In genomic region chr9:105127863-105128220, GRCh38 we compare ENCODE assay signal across 8 cellular contexts.
DNase-seq lines count a peak whose midpoint lies in the region; ATAC-seq, FAIRE-seq and TF ChIP-seq lines count a peak whose summit lies in the region.

No MANE protein-coding gene starts in this region.

- peaks cover 39% of the 10 kb centered on the region for H3K4me1 ChIP-seq in effector memory CD4-positive, alpha-beta T cell (ENCODE audit: control insufficient read depth, insufficient read depth, low read length, poor library complexity, severe bottlenecking)
- H3K4me1 ChIP-seq in thymus (ENCODE audit: control insufficient read depth, insufficient read depth, low read length) = peaks cover 40% of the 10 kb centered on the region
- peaks cover 0 to 21% (median 0%) of the 10 kb centered on the region in 4 donors for H3K4me1 ChIP-seq in transverse colon

- TF ChIP-seq POLR2A in transverse colon (IDR thresholded peaks at IDR 0.05) = no peak

- no peak overlapping the region for H3K4me3 ChIP-seq in AG10803 (ENCODE audit: low read length)
- H3K4me3 ChIP-seq in effector memory CD4-positive, alpha-beta T cell (ENCODE audit: insufficient read depth, low read depth, low read length, poor library complexity, severe bottlenecking) = no peak overlapping the region
- peak overlapping the region; percentile 23 for H3K4me3 ChIP-seq in thymus (ENCODE audit: low read length)
- no peak overlapping the region for H3K4me3 ChIP-seq in transverse colon

- TF ChIP-seq CTCF in AG10803 (conservative IDR thresholded peaks at IDR 0.05; ENCODE audit: low read length) (no peak), omental fat pad (IDR thresholded peaks at IDR 0.05) (no peak), transverse colon (IDR thresholded peaks at IDR 0.05) (no peak)

- intact Hi-C loops in transverse colon (cut with DNase I; ENCODE audit: low total_unique reads) = no loop called here

- in situ Hi-C loops in transverse colon (cut with MboI; ENCODE audit: low pct_ligation_motif_present in 1 of 4, low pct_unique_long_range_greater_than_20kb in 1 of 4, low sequenced_read_pairs in 3 of 4) = no loop called here

- peak overlapping the region; percentile 52 for H3K27ac ChIP-seq in effector memory CD4-positive, alpha-beta T cell (ENCODE audit: insufficient read depth, low read length, poor library complexity, severe bottlenecking)
- H3K27ac ChIP-seq in thymus (ENCODE audit: low read depth) (peak overlapping the region; percentile 25), transverse colon (no peak overlapping the region)

- WGBS in thymus = 4% methylated on average over 3 of the region's 3 CpGs
- 56 to 80% methylated on average over 3 of the region's 3 CpGs for WGBS in transverse colon (ENCODE audit: low coverage in 1 of 2), 2 donors

- H3K27me3 ChIP-seq in effector memory CD4-positive, alpha-beta T cell (replicated peaks; ENCODE audit: control insufficient read depth, insufficient read depth, low read length, poor library complexity, severe bottlenecking) = no peaks in the 10 kb centered on the region
- H3K27me3 ChIP-seq in thymus (ENCODE audit: control insufficient read depth, insufficient read depth) (no peaks in the 10 kb centered on the region), transverse colon (no peaks in the 10 kb centered on the region)

- H3K9me3 ChIP-seq in effector memory CD4-positive, alpha-beta T cell (ENCODE audit: control insufficient read depth, low read length) = no peaks in the 10 kb centered on the region
- H3K9me3 ChIP-seq in thymus (ENCODE audit: control insufficient read depth) (no peaks in the 10 kb centered on the region), transverse colon (no peaks in the 10 kb centered on the region)

- H3K36me3 ChIP-seq in effector memory CD4-positive, alpha-beta T cell (ENCODE audit: control insufficient read depth, insufficient read depth, low read length) = no peaks in the 10 kb centered on the region
- H3K36me3 ChIP-seq in thymus (ENCODE audit: control insufficient read depth, insufficient read depth) = peaks cover 3% of the 10 kb centered on the region
- H3K36me3 ChIP-seq in transverse colon = no peaks in the 10 kb centered on the region

- peak; percentile 72 for DNase-seq in AG10803 (ENCODE audit: low read depth)
- peak; percentile 62 for DNase-seq in GM19239 (ENCODE audit: insufficient read length, low spot score)
- peak in 3 of 5 experiments; percentile 40 to 88 (median 88) for DNase-seq in T-helper 2 cell
- DNase-seq in effector memory CD4-positive, alpha-beta T cell = peak; percentile 55 to 63 (median 60)
- no peak for DNase-seq in omental fat pad (ENCODE audit: low spot score)
- DNase-seq in transverse colon = no peak

- FAIRE-seq in GM19239 (lab: Jason Lieb, UNC) = peak; percentile 96

- peak; percentile 99 for ATAC-seq in HG03159 (IDR thresholded peaks at IDR 0.05; ENCODE audit: unreplicated experiment)
- no peak for ATAC-seq in omental fat pad (ENCODE audit: low FRiP score)

- no peak for TF ChIP-seq EP300 in transverse colon (IDR thresholded peaks at IDR 0.05; ENCODE audit: low read depth)

Comparison
In these comparisons a context has a peak if more than half of its experiments do, and no peak if none do; other contexts are left out.
1. DNase-seq: peak in AG10803 (single experiment), GM19239 (single experiment), T-helper 2 cell (3 of 5) and effector memory CD4-positive, alpha-beta T cell (3 of 3); none in omental fat pad (single experiment) and transverse colon (single experiment).
2. H3K27ac ChIP-seq: peak in effector memory CD4-positive, alpha-beta T cell (single experiment) and thymus (single experiment); none in transverse colon (0 of 4).